In genomic region chr3:27729748-27730611, GRCh38 we compare ENCODE assay signal across 2 cellular contexts.
TF ChIP-seq lines count a peak whose summit lies in the region.

No MANE protein-coding gene starts in this region.

TF ChIP-seq in SK-N-SH, 30 proteins besides CTCF, POLR2A, EP300 and RAD21 (continued from another document):
- TF ChIP-seq REST (IDR thresholded peaks at IDR 0.05; ENCODE audit: low read depth, low read length) (no peak), TEAD4 (IDR thresholded peaks at IDR 0.05; ENCODE audit: borderline replicate concordance, insufficient read depth) (no peak), JUND (IDR thresholded peaks at IDR 0.05) (no peak), MEF2A (IDR thresholded peaks at IDR 0.05; ENCODE audit: borderline replicate concordance, low read depth) (no peak), CHD2 (IDR thresholded peaks at IDR 0.05; ENCODE audit: low read length, partially characterized antibody) (no peak), ZBTB33 (IDR thresholded peaks at IDR 0.05; ENCODE audit: borderline replicate concordance, low read depth) (no peak), EZH2phosphoT487 (IDR thresholded peaks at IDR 0.05; ENCODE audit: borderline replicate concordance, low read depth) (no peak)

TF ChIP-seq in H1, 55 proteins besides CTCF, POLR2A, EP300 and RAD21 (continued from another document):
- TF ChIP-seq ZNF274 (IDR thresholded peaks at IDR 0.05; ENCODE audit: borderline replicate concordance, extremely low read depth, low read length) = no peak
- TF ChIP-seq RBBP5 (IDR thresholded peaks at IDR 0.05; ENCODE audit: borderline replicate concordance, low read depth, low read length) = 0 out of 2 replicates have a peak, but pooled peaks have one; percentile 24
- TF ChIP-seq CEBPB (IDR thresholded peaks at IDR 0.05; ENCODE audit: low read depth, low read length) = peak; percentile 99
- TF ChIP-seq ASH2L (IDR thresholded peaks at IDR 0.05; ENCODE audit: low read length) = peak; percentile 41
- peak; percentile 76 for TF ChIP-seq RNF2 (IDR thresholded peaks at IDR 0.05; ENCODE audit: borderline replicate concordance, low read depth, low read length, missing control alignments, poor library complexity, severe bottlenecking)
- TF ChIP-seq, protein P1, sequence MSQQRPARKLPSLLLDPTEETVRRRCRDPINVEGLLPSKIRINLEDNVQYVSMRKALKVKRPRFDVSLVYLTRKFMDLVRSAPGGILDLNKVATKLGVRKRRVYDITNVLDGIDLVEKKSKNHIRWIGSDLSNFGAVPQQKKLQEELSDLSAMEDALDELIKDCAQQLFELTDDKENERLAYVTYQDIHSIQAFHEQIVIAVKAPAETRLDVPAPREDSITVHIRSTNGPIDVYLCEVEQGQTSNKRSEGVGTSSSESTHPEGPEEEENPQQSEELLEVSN (IDR thresholded peaks at IDR 0.05) = no peak
- TF ChIP-seq MAX (IDR thresholded peaks at IDR 0.05) = no peak
- TF ChIP-seq KDM4A (IDR thresholded peaks at IDR 0.05; ENCODE audit: low read depth, low read length, severe bottlenecking) = peak; percentile 32
